1 cellular context compared by ENCODE assay signal in genomic region chr9:116695441-116695840, GRCh38.
TF ChIP-seq lines count a peak whose summit lies in the region.

No MANE protein-coding gene starts in this region.

TF ChIP-seq in IMR-90, 13 proteins besides CTCF, POLR2A, EP300 and RAD21 (continued from another document):
- TF ChIP-seq NFE2L2 (IDR thresholded peaks at IDR 0.05; ENCODE audit: low read depth, low read length) (no peak), CHD1 (IDR thresholded peaks at IDR 0.05; ENCODE audit: low read depth, low read length) (no peak), MAFK (IDR thresholded peaks at IDR 0.05; ENCODE audit: low read depth, low read length) (no peak), BHLHE40 (IDR thresholded peaks at IDR 0.05; ENCODE audit: low read depth, low read length) (no peak), RFX5 (IDR thresholded peaks at IDR 0.05; ENCODE audit: low read depth, low read length) (no peak), SMC3 (IDR thresholded peaks at IDR 0.05; ENCODE audit: low read depth, low read length) (no peak), RCOR1 (IDR thresholded peaks at IDR 0.05; ENCODE audit: insufficient replicate concordance, low read length) (no peak), ELK1 (IDR thresholded peaks at IDR 0.05; ENCODE audit: borderline replicate concordance, low read depth, low read length) (no peak)
